Comparison of ENCODE assay signal across 8 cellular contexts in genomic region chr15:84046064-84046637, GRCh38.
"Had no signal": no experiment of that assay in that cellular context is flagged by ENCODE, and none has a peak within 500 bp of the region (broad histone marks: within the 10 kb centered on the region; RNA-seq: fewer than 3 reads in every experiment).

No MANE protein-coding gene starts in this region.

- ATAC-seq: GM23338 had no signal

- H2AFZ ChIP-seq: GM23338 had no signal

- H3K4me2 ChIP-seq: GM23338 had no signal

- FAIRE-seq: H1, H54, HTR-8/SVneo had no signal

- H3K4me3 ChIP-seq: GM23338 had no signal

- DNase-seq: H9, HCEC 1CT, HFFc6, KG1 had no signal
